Comparison of ENCODE assay signal across 8 cellular contexts in genomic region chr6:106360410-106360988, GRCh38. TPM values are rescaled to one million over a fixed set of nuclear protein-coding genes. Genes with fewer than 3 reads are reported as not detected.
DNase-seq lines count a peak whose midpoint lies in the region; ATAC-seq and TF ChIP-seq lines count a peak whose summit lies in the region.

Gene CRYBG1, plus strand, starts transcription at chr6:106360717. Its CDS starts 192 bp downstream, at chr6:106360909.

- no peak within 1 kb of the TSS for H4K5ac ChIP-seq in H9 (ENCODE audit: insufficient read length, low read depth, low read length)

- H3K79me1 ChIP-seq in H9 (ENCODE audit: insufficient read depth, low read depth, low read length, poor library complexity, severe bottlenecking): no peaks in the 10 kb centered on the region

- DNase-seq in DMS53 treated with DMSO at 0.1 percent for 48 hours (lab: John Stamatoyannopoulos, UW; ENCODE audit: unreplicated experiment) (peak; percentile 65), H9 (peak; percentile 95), NCI-H1694 treated with DMSO at 0.1 percent for 48 hours (lab: John Stamatoyannopoulos, UW) (peak; percentile 38), caudate nucleus (lab: John Stamatoyannopoulos, UW) (peak in 31 of 61 donors; percentile 1 to 56 (median 22)), kidney tubule cell (ENCODE audit: low spot score) (peak; percentile 83)
- peak; percentile 24 to 45 (median 36) for DNase-seq in activated CD4-positive, CD25-positive, alpha-beta regulatory T cell (lab: John Stamatoyannopoulos, UW)
- DNase-seq in stimulated activated CD4-positive, alpha-beta T cell treated with anti-CD3 and anti-CD28 coated beads, Interleukin-1b, Interleukin-23, amount 100 ng/mL, for 4 hours (ENCODE audit: low read depth in 2 of 2): peak; percentile 57 to 59

- no peak within 1 kb of the TSS for H2BK12ac ChIP-seq in H9 (ENCODE audit: insufficient read length, low read depth, low read length)

- no peak within 1 kb of the TSS for H3T11ph ChIP-seq in H9 (ENCODE audit: low read length)

- H3K27ac ChIP-seq in H9 (ENCODE audit: insufficient read length, low read depth, low read length) (no peak within 1 kb of the TSS), caudate nucleus (ENCODE audit: low read depth, low read length) (no peak within 1 kb of the TSS)

- peaks cover 17% of the 10 kb centered on the region for H3K27me3 Mint-ChIP-seq in H9 (ENCODE audit: low read depth)

- no peak within 1 kb of the TSS for H3K18ac ChIP-seq in H9 (ENCODE audit: insufficient read length, low read depth, low read length)

- 0 out of 7 replicates have a peak within 1 kb of the TSS, but pooled peaks of 1 of the 3 experiments have one; percentile 28 for H3K27ac Mint-ChIP-seq in H9

- no CpG with 5 or more reads among the region's 66 CpGs for WGBS in H9 (ENCODE audit: extremely low coverage, insufficient read length, low lambda C conversion rate)

- peak within 1 kb of the TSS; percentile 9 for H2AFZ ChIP-seq in H9 (ENCODE audit: low read length)

- H4K20me1 ChIP-seq in H9 (ENCODE audit: control insufficient read depth, insufficient read depth, insufficient read length): no peaks in the 10 kb centered on the region

- no peaks in the 10 kb centered on the region; the same call in 1 of the 2 replicates for H3K27me3 ChIP-seq in H9 (ENCODE audit: insufficient read depth, low read length)

- no peaks in the 10 kb centered on the region for H3K79me2 ChIP-seq in H9 (ENCODE audit: insufficient read depth, low read length)

- peaks cover 0 to 2% (median 0%) of the 10 kb centered on the region in 3 experiments; a peak in 1 of 7 replicates for H3K36me3 Mint-ChIP-seq in H9 (ENCODE audit: insufficient read depth in 1 of 3, low read depth in 3 of 3)

- peaks cover 8% of the 10 kb centered on the region for H3K23me2 ChIP-seq in H9 (ENCODE audit: insufficient read length, low read depth, low read length, poor library complexity, severe bottlenecking)

- H2AK5ac ChIP-seq in H9 (ENCODE audit: insufficient read length, low read length): no peak within 1 kb of the TSS

- H3K4me3 Mint-ChIP-seq in H9: peak within 1 kb of the TSS; percentile 82 to 88

- H3K4me1 Mint-ChIP-seq in H9: peaks cover 6 to 7% of the 10 kb centered on the region in 2 experiments

- peak; percentile 100 for TF ChIP-seq CTCF in H9 (conservative IDR thresholded peaks at IDR 0.05)

- no peak within 1 kb of the TSS for H2BK20ac ChIP-seq in H9 (ENCODE audit: low read depth, low read length, poor library complexity, severe bottlenecking)

- H3K9ac ChIP-seq in H9 (ENCODE audit: extremely low read depth, insufficient read length, low read length): peak within 1 kb of the TSS; percentile 38

- H2BK5ac ChIP-seq in H9 (ENCODE audit: insufficient read length, low read length): no peak within 1 kb of the TSS

- no peak within 1 kb of the TSS for H4K91ac ChIP-seq in H9 (ENCODE audit: insufficient read length, low read depth, low read length)

- H3K56ac ChIP-seq in H9 (ENCODE audit: insufficient read length, low read depth, low read length): no peak within 1 kb of the TSS

- no peak for ATAC-seq in GM18873 (IDR thresholded peaks at IDR 0.05; ENCODE audit: low FRiP score, unreplicated experiment)

- no peaks in the 10 kb centered on the region; a peak in 1 of 5 replicates for H3K9me3 Mint-ChIP-seq in H9

- H3K4ac ChIP-seq in H9 (ENCODE audit: low read depth, low read length): no peak within 1 kb of the TSS

- no peak within 1 kb of the TSS for H4K8ac ChIP-seq in H9 (replicated peaks; ENCODE audit: insufficient read length, low read depth, low read length)

- H3K4me2 ChIP-seq in H9 (ENCODE audit: insufficient read depth, insufficient read length, low read length): peak within 1 kb of the TSS; percentile 95

- no peak within 1 kb of the TSS for H2BK15ac ChIP-seq in H9 (ENCODE audit: low read depth, low read length)

- peak within 1 kb of the TSS; percentile 77 for H3K14ac ChIP-seq in H9 (ENCODE audit: insufficient read depth, low read length)

- H2BK120ac ChIP-seq in H9 (ENCODE audit: low read depth, low read length, poor library complexity, severe bottlenecking): no peak within 1 kb of the TSS

- H3K9me3 ChIP-seq in H9 (ENCODE audit: control insufficient read depth, low read depth, low read length): no peaks in the 10 kb centered on the region

- H3K4me1 ChIP-seq in H9 (ENCODE audit: insufficient read depth, low read length): no peaks in the 10 kb centered on the region; the same call in 1 of the 2 replicates

- no peak within 1 kb of the TSS for H3K23ac ChIP-seq in H9 (ENCODE audit: insufficient read length, low read depth, low read length)

RNA-seq across cellular contexts. Expression of gene CRYBG1, which starts in this region (rescaled TPM):
- total RNA-seq in H9 (2021): 5.6 and 5.7 TPM in 2 replicates

Comparison
In these comparisons a context has a peak if more than half of its experiments do, and no peak if none do; other contexts are left out.
1. DNase-seq: peak in every context shown above with its lines; median percentile 95 in H9; 83 in kidney tubule cell; 65 in DMS53 treated with DMSO at 0.1 percent for 48 hours; 58 in stimulated activated CD4-positive, alpha-beta T cell treated with anti-CD3 and anti-CD28 coated beads, Interleukin-1b, Interleukin-23, amount 100 ng/mL, for 4 hours; 38 in NCI-H1694 treated with DMSO at 0.1 percent for 48 hours; 36 in activated CD4-positive, CD25-positive, alpha-beta regulatory T cell; 22 in caudate nucleus.